Comparison of ENCODE assay signal across 25 cellular contexts in genomic region chr10:34356463-34356862, GRCh38.
"Had no signal": no experiment of that assay in that cellular context is flagged by ENCODE, and none has a peak within 500 bp of the region (broad histone marks: within the 10 kb centered on the region; RNA-seq: fewer than 3 reads in every experiment).

No MANE protein-coding gene starts in this region.

- ATAC-seq: effector memory CD8-positive, alpha-beta T cell; heart right ventricle; left cardiac atrium; left ventricle myocardium superior; lower lobe of right lung; natural killer cell; sciatic nerve; stimulated activated naive CD8-positive, alpha-beta T cell treated with anti-CD3 and anti-CD28 coated beads, Interleukin-15, amount 100 ng/mL, for 72 hours had no signal

- H3K36me3 ChIP-seq: neutrophil, thyroid gland had no signal

- H3K27me3 ChIP-seq: esophagus squamous epithelium, heart right ventricle, neutrophil, thyroid gland, vagina had no signal

- H3K4me1 ChIP-seq: esophagus squamous epithelium, heart right ventricle, lower lobe of right lung, parathyroid adenoma, vagina had no signal

- H3K4me3 ChIP-seq: esophagus squamous epithelium, heart right ventricle, lower lobe of right lung, smooth muscle cell, thyroid gland, vagina had no signal

- DNase-seq: cortex of kidney; effector memory CD8-positive, alpha-beta T cell; erythroblast; esophagus squamous epithelium; foreskin melanocyte; glutamatergic neuron; heart right ventricle; hippocampal formation; left cardiac atrium; left ventricle myocardium superior; lower lobe of right lung; natural killer cell; stimulated activated CD4-positive, alpha-beta T cell treated with anti-CD3 and anti-CD28 coated beads, Interleukin-12 subunit alpha, Interleukin-12 subunit beta, amount 100 ng/mL, for 4 hours; stimulated activated CD4-positive, alpha-beta T cell treated with anti-CD3 and anti-CD28 coated beads, Interleukin-1b, Interleukin-23, amount 100 ng/mL, for 48 hours; stimulated activated CD4-positive, alpha-beta T cell treated with anti-CD3 and anti-CD28 coated beads, Interleukin-4, amount 100 ng/mL, for 1 hour; stimulated activated CD8-positive, alpha-beta memory T cell treated with anti-CD3 and anti-CD28 coated beads, Interleukin-4, amount 100 ng/mL, for 48 hours; stimulated activated naive CD4-positive, alpha-beta T cell; stimulated activated naive CD8-positive, alpha-beta T cell treated with anti-CD3 and anti-CD28 coated beads, Interleukin-15, amount 100 ng/mL, for 72 hours; thyroid gland; trophoblast cell had no signal

- H3K27ac ChIP-seq: esophagus squamous epithelium, heart right ventricle, lower lobe of right lung, neutrophil, parathyroid adenoma, thyroid gland, vagina had no signal

- H3K9me3 ChIP-seq: esophagus squamous epithelium, heart right ventricle, lower lobe of right lung, neutrophil, thyroid gland, vagina had no signal
